ENCODE assay signal across 14 cellular contexts in the genomic region with DNA sequence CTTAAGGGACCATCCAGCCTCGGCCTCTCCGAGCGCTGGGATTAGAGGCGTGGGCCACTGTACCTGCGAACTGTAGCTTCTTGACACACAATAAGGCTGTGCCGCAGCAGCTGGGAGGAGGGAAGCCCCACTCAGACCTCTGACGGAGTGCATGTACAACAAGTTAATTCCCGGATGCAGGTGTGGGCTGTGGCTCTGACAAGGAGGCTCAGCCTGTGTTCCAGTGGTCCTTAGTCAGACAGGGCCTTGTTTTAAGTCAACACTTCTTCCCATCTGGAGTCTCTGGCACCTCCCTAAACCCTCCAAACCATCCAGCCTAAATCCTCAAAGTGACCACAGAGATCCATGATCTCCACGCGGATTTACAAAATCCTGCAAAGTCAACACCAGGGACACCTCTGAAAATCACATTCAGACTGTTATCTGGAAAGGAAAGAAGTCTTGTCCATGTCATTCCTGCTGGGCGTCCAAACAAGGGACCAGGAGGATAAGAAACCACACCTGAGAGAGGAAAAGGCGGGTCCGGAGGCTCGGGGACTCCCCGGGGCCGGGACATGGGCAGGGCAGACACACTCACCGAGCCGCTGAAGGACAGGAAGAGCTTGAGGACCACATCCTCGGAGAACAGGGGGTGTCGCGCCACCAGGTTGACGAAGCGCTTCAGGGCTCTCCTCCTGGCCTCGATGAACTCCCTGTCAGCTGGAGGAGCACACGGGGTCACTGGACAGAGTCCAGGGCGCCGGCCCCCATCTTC.
"Had no signal": no experiment of that assay in that cellular context is flagged by ENCODE, and none has a peak within 500 bp of the region (broad histone marks: within the 10 kb centered on the region; RNA-seq: fewer than 3 reads in every experiment).

No MANE protein-coding gene starts in this region.

- H3K27ac ChIP-seq: adrenal gland, cardiac muscle cell, foreskin keratinocyte, ovary, sigmoid colon, VCaP had no signal

- H3K9me3 ChIP-seq: adrenal gland, ovary, sigmoid colon had no signal

- H3K4me3 ChIP-seq: adrenal gland, cardiac muscle cell, lung, ovary, sigmoid colon had no signal

- ATAC-seq: activated CD4-positive, alpha-beta T cell treated with anti-CD3 and anti-CD28 coated beads for 36 hours; foreskin keratinocyte; stimulated activated effector memory CD8-positive, alpha-beta T cell treated with anti-CD3 and anti-CD28 coated beads, Interleukin-12 subunit alpha, Interleukin-12 subunit beta, amount 100 ng/mL, for 72 hours had no signal

- H3K4me1 ChIP-seq: adrenal gland, foreskin keratinocyte, sigmoid colon had no signal

- H3K36me3 ChIP-seq: cardiac muscle cell, ovary had no signal

- H3K27me3 ChIP-seq: adrenal gland, cardiac muscle cell, foreskin keratinocyte, ovary, sigmoid colon had no signal

- DNase-seq: activated CD4-positive, alpha-beta memory T cell treated with anti-CD3 and anti-CD28 coated beads, Interleukin-2, amount 10 ng/mL, durations not matched to agents 7 days and 5 days; activated CD4-positive, alpha-beta T cell treated with anti-CD3 and anti-CD28 coated beads for 36 hours; activated effector memory CD4-positive, alpha-beta T cell treated with Interleukin-2 at 50 U/mL for 16 hours; activated naive CD4-positive, alpha-beta T cell treated with anti-CD3 and anti-CD28 coated beads, Interleukin-2, amount 50 U/mL, for 16 hours; activated T-cell treated with anti-CD3 and anti-CD28 coated beads, Interleukin-2, amount 50 U/mL, for 24 hours; adrenal gland; foreskin keratinocyte; ovary; sigmoid colon; stimulated activated CD4-positive, alpha-beta T cell treated with anti-CD3 and anti-CD28 coated beads, Interleukin-2, amount 100 ng/mL, for 24 hours had no signal
